Comparison of ENCODE assay signal across 8 cellular contexts in the genomic region with DNA sequence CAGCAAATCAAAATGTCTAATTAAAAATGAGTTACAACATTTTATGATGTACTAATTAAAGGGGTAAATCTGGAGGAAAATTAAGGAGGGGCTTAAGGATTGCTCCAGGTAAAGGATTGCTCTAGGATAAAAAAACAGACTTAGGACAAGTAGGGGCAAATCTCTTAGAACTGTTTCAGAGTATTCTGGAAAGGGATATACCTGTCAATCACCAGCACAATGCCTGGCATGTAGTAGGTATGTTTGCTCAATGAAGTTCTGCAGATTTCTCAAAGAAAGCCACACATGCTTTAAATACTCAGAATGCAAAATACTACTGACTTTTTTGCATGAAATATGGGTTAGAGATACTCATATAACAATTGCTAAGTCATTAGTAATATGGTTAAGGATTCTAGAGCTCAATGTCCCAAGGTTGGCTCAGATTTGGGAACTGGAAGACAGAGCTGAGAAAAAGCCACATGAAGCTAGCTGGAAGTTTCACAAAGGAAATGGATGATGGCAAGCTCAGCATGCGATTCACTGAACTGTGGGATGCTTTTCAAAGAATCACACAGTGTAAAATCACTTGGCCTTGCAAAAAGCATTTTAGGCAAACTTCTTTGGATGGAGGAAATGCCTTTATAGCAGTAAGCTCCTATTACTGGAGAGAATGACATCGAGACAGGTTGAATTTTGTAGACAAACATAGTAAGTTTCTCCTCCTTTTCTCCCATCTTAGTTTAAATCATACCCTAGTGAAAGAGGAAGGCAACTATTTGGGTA.
DNase-seq lines count a peak whose midpoint lies in the region; ATAC-seq and TF ChIP-seq lines count a peak whose summit lies in the region.

No MANE protein-coding gene starts in this region.

- H3K36me3 ChIP-seq in GM06990 (ENCODE audit: control insufficient read depth, insufficient read depth, low read length), result 0 out of 2 replicates have a peak, but pooled peaks cover 1% of the 10 kb centered on the region

- H3K4me3 ChIP-seq in GM06990 (replicated peaks; ENCODE audit: low read depth, low read length), result peak overlapping the region; percentile 41

- H3K9me3 Mint-ChIP-seq in effector memory CD8-positive, alpha-beta T cell, result no peaks in the 10 kb centered on the region

- H3K36me3 Mint-ChIP-seq in effector memory CD8-positive, alpha-beta T cell (ENCODE audit: insufficient read depth), result peaks cover 9% of the 10 kb centered on the region

- peaks cover 32 to 46% of the 10 kb centered on the region in 2 donors for H3K4me1 Mint-ChIP-seq in effector memory CD8-positive, alpha-beta T cell (ENCODE audit: low read depth in 2 of 2)

- DNase-seq in GM06990 (ENCODE audit: extremely low read depth, insufficient read length), result peak; percentile 70
- DNase-seq in germinal center (ENCODE audit: low spot score), result peak; percentile 12
- DNase-seq in GM19238 (ENCODE audit: insufficient read length, low spot score), result no peak
- no peak for DNase-seq in effector memory CD8-positive, alpha-beta T cell
- DNase-seq in AML-193 (lab: John Stamatoyannopoulos, UW), result no peak
- DNase-seq in NCI-H1105 (lab: John Stamatoyannopoulos, UW), result no peak

- TF ChIP-seq CTCF in GM06990 (IDR thresholded peaks at IDR 0.05; ENCODE audit: insufficient read depth, low read length, poor library complexity, severe bottlenecking), result no peak

- H3K27me3 Mint-ChIP-seq in effector memory CD8-positive, alpha-beta T cell, result no peaks in the 10 kb centered on the region

- H3K27ac Mint-ChIP-seq in effector memory CD8-positive, alpha-beta T cell, result peak overlapping the region in 1 of 2 donors; percentile 23

- H3K27me3 ChIP-seq in GM06990 (replicated peaks; ENCODE audit: control insufficient read depth, insufficient read depth, low read length), result no peaks in the 10 kb centered on the region

- no peak overlapping the region for H3K4me3 Mint-ChIP-seq in effector memory CD8-positive, alpha-beta T cell

- ATAC-seq in GM21423 (IDR thresholded peaks at IDR 0.05; ENCODE audit: unreplicated experiment) (peak; percentile 38), HG03457 (IDR thresholded peaks at IDR 0.05; ENCODE audit: unreplicated experiment) (peak; percentile 30)
- no peak for ATAC-seq in effector memory CD8-positive, alpha-beta T cell (replicated peaks)

Comparison
In these comparisons a context has a peak if more than half of its experiments do, and no peak if none do; other contexts are left out.
1. DNase-seq: peak in GM06990 (single experiment) and germinal center (single experiment); none in GM19238 (single experiment), effector memory CD8-positive, alpha-beta T cell (0 of 3), AML-193 (0 of 2) and NCI-H1105 (single experiment).